Comparison of ENCODE assay signal across 20 cellular contexts in genomic region chr9:129868033-129868395, GRCh38. TPM values are rescaled to one million over a fixed set of nuclear protein-coding genes. Genes with fewer than 3 reads are reported as not detected.
DNase-seq lines count a peak whose midpoint lies in the region; ATAC-seq and TF ChIP-seq lines count a peak whose summit lies in the region.
"Had no signal": no experiment of that assay in that cellular context is flagged by ENCODE, and none has a peak within 500 bp of the region (broad histone marks: within the 10 kb centered on the region; RNA-seq: fewer than 3 reads in every experiment).

No MANE protein-coding gene starts in this region.

- H3K27ac Mint-ChIP-seq in stimulated activated naive CD8-positive, alpha-beta T cell treated with anti-CD3 and anti-CD28 coated beads, Interleukin-15, Interleukin-2, amounts not matched to agents 100 ng/mL and 50 ng/mL, for 24 hours: peak overlapping the region; percentile 96
- peak overlapping the region; percentile 84 for H3K27ac Mint-ChIP-seq in activated CD4-positive, alpha-beta memory T cell treated with anti-CD3 and anti-CD28 coated beads, Interleukin-2, amount 10 ng/mL, durations not matched to agents 7 days and 5 days
- H3K27ac Mint-ChIP-seq in effector memory CD8-positive, alpha-beta T cell: peak overlapping the region; percentile 93 to 97
- H3K27ac Mint-ChIP-seq: brain had no signal

- H3K9me3 ChIP-seq in vagina: no peaks in the 10 kb centered on the region
- H3K9me3 ChIP-seq: esophagus squamous epithelium, gastroesophageal sphincter, mucosa of descending colon, testis had no signal

- DNase-seq in stimulated activated naive CD8-positive, alpha-beta T cell treated with anti-CD3 and anti-CD28 coated beads, Interleukin-15, Interleukin-2, amounts not matched to agents 100 U/mL and 50 U/mL, for 24 hours: no peak
- no peak for DNase-seq in activated CD4-positive, alpha-beta memory T cell treated with anti-CD3 and anti-CD28 coated beads, Interleukin-2, amount 10 ng/mL, durations not matched to agents 7 days and 5 days
- no peak for DNase-seq in effector memory CD8-positive, alpha-beta T cell
- DNase-seq in omental fat pad (ENCODE audit: low spot score): no peak
- DNase-seq in vagina (ENCODE audit: extremely low spot score in 2 of 2): no peak
- DNase-seq: COR-L47, DMS79 treated with DMSO at 0.1 percent for 48 hours, esophagus squamous epithelium, hypothalamus, mucosa of descending colon, NCI-H1694 treated with DMSO at 0.1 percent for 48 hours, NCI-H2171 treated with DMSO at 0.1 percent for 48 hours, NCI-H526 treated with DMSO at 0.1 percent for 48 hours, testis had no signal

- no peaks in the 10 kb centered on the region for H3K9me3 Mint-ChIP-seq in stimulated activated naive CD8-positive, alpha-beta T cell treated with anti-CD3 and anti-CD28 coated beads, Interleukin-15, Interleukin-2, amounts not matched to agents 100 ng/mL and 50 ng/mL, for 24 hours
- H3K9me3 Mint-ChIP-seq in activated CD4-positive, alpha-beta memory T cell treated with anti-CD3 and anti-CD28 coated beads, Interleukin-2, amount 10 ng/mL, durations not matched to agents 7 days and 5 days: no peaks in the 10 kb centered on the region
- no peaks in the 10 kb centered on the region for H3K9me3 Mint-ChIP-seq in effector memory CD8-positive, alpha-beta T cell
- H3K9me3 Mint-ChIP-seq: brain had no signal

- no peaks in the 10 kb centered on the region for H3K27me3 ChIP-seq in vagina
- H3K27me3 ChIP-seq: esophagus squamous epithelium, gastroesophageal sphincter, testis had no signal

- no peak for TF ChIP-seq CTCF in omental fat pad (IDR thresholded peaks at IDR 0.05)
- TF ChIP-seq CTCF in vagina (IDR thresholded peaks at IDR 0.05): no peak

- peaks cover 78% of the 10 kb centered on the region for H3K4me1 Mint-ChIP-seq in stimulated activated naive CD8-positive, alpha-beta T cell treated with anti-CD3 and anti-CD28 coated beads, Interleukin-15, Interleukin-2, amounts not matched to agents 100 ng/mL and 50 ng/mL, for 24 hours (ENCODE audit: low read depth)
- peaks cover 87% of the 10 kb centered on the region for H3K4me1 Mint-ChIP-seq in activated CD4-positive, alpha-beta memory T cell treated with anti-CD3 and anti-CD28 coated beads, Interleukin-2, amount 10 ng/mL, durations not matched to agents 7 days and 5 days
- peaks cover 65 to 67% of the 10 kb centered on the region in 2 donors for H3K4me1 Mint-ChIP-seq in effector memory CD8-positive, alpha-beta T cell (ENCODE audit: low read depth in 2 of 2)
- H3K4me1 Mint-ChIP-seq: brain had no signal

- H3K27ac ChIP-seq in vagina: no peak overlapping the region
- H3K27ac ChIP-seq: gastroesophageal sphincter, testis had no signal

- H3K27me3 Mint-ChIP-seq in stimulated activated naive CD8-positive, alpha-beta T cell treated with anti-CD3 and anti-CD28 coated beads, Interleukin-15, Interleukin-2, amounts not matched to agents 100 ng/mL and 50 ng/mL, for 24 hours: no peaks in the 10 kb centered on the region
- no peaks in the 10 kb centered on the region for H3K27me3 Mint-ChIP-seq in activated CD4-positive, alpha-beta memory T cell treated with anti-CD3 and anti-CD28 coated beads, Interleukin-2, amount 10 ng/mL, durations not matched to agents 7 days and 5 days
- no peaks in the 10 kb centered on the region for H3K27me3 Mint-ChIP-seq in effector memory CD8-positive, alpha-beta T cell

- ATAC-seq in stimulated activated naive CD8-positive, alpha-beta T cell treated with anti-CD3 and anti-CD28 coated beads, Interleukin-15, Interleukin-2, amounts not matched to agents 100 U/mL and 50 U/mL, for 24 hours: no peak
- no peak for ATAC-seq in effector memory CD8-positive, alpha-beta T cell (replicated peaks)
- no peak for ATAC-seq in omental fat pad (ENCODE audit: low FRiP score)
- no peak for ATAC-seq in GM21447 (IDR thresholded peaks at IDR 0.05; ENCODE audit: unreplicated experiment)
- ATAC-seq: gastroesophageal sphincter, GM12878, SK-N-SH treated with all-trans-retinoic acid at 6 μM for 48 hours had no signal

- no peaks in the 10 kb centered on the region for H3K4me1 ChIP-seq in vagina
- H3K4me1 ChIP-seq: esophagus squamous epithelium, gastroesophageal sphincter, testis had no signal

- CTCF ChIA-PET in activated CD4-positive, alpha-beta memory T cell treated with anti-CD3 and anti-CD28 coated beads, Interleukin-2, amount 10 ng/mL, durations not matched to agents 7 days and 5 days (lab: Charles Lee): interaction anchor here (3.4 kb wide), 1 partner anchor 17 kb away, joined by 13 read pairs; no protein-coding TSS in a partner anchor

- POLR2A ChIA-PET in activated CD4-positive, alpha-beta memory T cell treated with anti-CD3 and anti-CD28 coated beads, Interleukin-2, amount 10 ng/mL, durations not matched to agents 7 days and 5 days (lab: Charles Lee): interaction anchor here (0.8 to 12.5 kb wide), 13 partner anchors 7 to 185 kb away, joined by 3 to 301 read pairs (median 4); partner anchors contain the start of genes C9orf78, FNBP1, GPR107 and TOR1A

- intact Hi-C loops in vagina (cut with DNase I): no loop called here

- TF ChIP-seq POLR2A in vagina (IDR thresholded peaks at IDR 0.05): no peak

- H3K4me3 ChIP-seq in vagina: no peak overlapping the region
- H3K4me3 ChIP-seq: esophagus squamous epithelium, gastroesophageal sphincter, GM12878, mucosa of descending colon, testis had no signal

- peaks cover 0 to 17% of the 10 kb centered on the region in 2 donors for H3K36me3 ChIP-seq in vagina

- H3K36me3 Mint-ChIP-seq in stimulated activated naive CD8-positive, alpha-beta T cell treated with anti-CD3 and anti-CD28 coated beads, Interleukin-15, Interleukin-2, amounts not matched to agents 100 ng/mL and 50 ng/mL, for 24 hours (ENCODE audit: low read depth): peaks cover 43% of the 10 kb centered on the region
- H3K36me3 Mint-ChIP-seq in activated CD4-positive, alpha-beta memory T cell treated with anti-CD3 and anti-CD28 coated beads, Interleukin-2, amount 10 ng/mL, durations not matched to agents 7 days and 5 days (ENCODE audit: low read depth): peaks cover 72% of the 10 kb centered on the region
- peaks cover 75% of the 10 kb centered on the region for H3K36me3 Mint-ChIP-seq in effector memory CD8-positive, alpha-beta T cell (ENCODE audit: insufficient read depth)

- H3K4me3 Mint-ChIP-seq in stimulated activated naive CD8-positive, alpha-beta T cell treated with anti-CD3 and anti-CD28 coated beads, Interleukin-15, Interleukin-2, amounts not matched to agents 100 ng/mL and 50 ng/mL, for 24 hours: no peak overlapping the region
- H3K4me3 Mint-ChIP-seq in activated CD4-positive, alpha-beta memory T cell treated with anti-CD3 and anti-CD28 coated beads, Interleukin-2, amount 10 ng/mL, durations not matched to agents 7 days and 5 days: peak overlapping the region; percentile 30
- peak overlapping the region; percentile 65 to 67 for H3K4me3 Mint-ChIP-seq in effector memory CD8-positive, alpha-beta T cell
- H3K4me3 Mint-ChIP-seq: brain had no signal

RNA-seq across cellular contexts. Expression of gene USP20, which starts 32.8 kb away (rescaled TPM):
- total RNA-seq in activated CD4-positive, alpha-beta memory T cell treated with anti-CD3 and anti-CD28 coated beads, Interleukin-2, amount 10 ng/mL, durations not matched to agents 7 days and 5 days: 10 to 100 TPM; 86.4 to 87.6 TPM
- total RNA-seq in omental fat pad (10 to 100 TPM; 11.5 to 18.5 (median 15.5) TPM), vagina (29.5 TPM)

RNA-seq across cellular contexts. Expression of gene C9orf78, which starts 32.9 kb away (rescaled TPM):
- total RNA-seq in activated CD4-positive, alpha-beta memory T cell treated with anti-CD3 and anti-CD28 coated beads, Interleukin-2, amount 10 ng/mL, durations not matched to agents 7 days and 5 days: 10 to 100 TPM; 61.6 to 66.2 TPM
- total RNA-seq in omental fat pad: 10 to 100 TPM; 44.1 to 98.0 (median 45.0) TPM
- 36.6 TPM for total RNA-seq in vagina

RNA-seq across cellular contexts. Expression of gene TOR1A, which starts 44.1 kb away (rescaled TPM):
- total RNA-seq in activated CD4-positive, alpha-beta memory T cell treated with anti-CD3 and anti-CD28 coated beads, Interleukin-2, amount 10 ng/mL, durations not matched to agents 7 days and 5 days: 10 to 100 TPM; 54.6 to 56.9 TPM
- total RNA-seq in omental fat pad (10 to 100 TPM; 37.4 to 62.6 (median 51.0) TPM), vagina (30.0 TPM)
